Comparison of ENCODE assay signal across 36 cellular contexts in the genomic region with DNA sequence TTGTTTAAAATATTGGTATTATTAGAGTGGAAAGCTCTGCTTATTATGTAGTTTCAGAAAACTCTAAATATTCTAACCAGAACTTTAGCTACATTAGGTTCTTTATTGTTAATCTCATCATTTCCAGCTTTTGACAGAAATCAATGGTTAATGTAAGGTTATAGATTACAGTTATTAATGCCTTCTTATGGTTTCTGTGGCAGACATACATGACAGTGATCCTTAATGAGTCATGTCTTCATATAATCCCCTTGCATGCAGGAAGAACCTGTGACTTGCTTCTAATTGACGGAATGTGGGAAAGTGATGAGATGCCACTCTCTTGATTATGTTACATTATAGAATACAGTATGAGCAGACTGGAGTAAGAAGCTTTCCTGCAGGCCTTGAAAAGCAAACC.
"Had no signal": no experiment of that assay in that cellular context is flagged by ENCODE, and none has a peak within 500 bp of the region (broad histone marks: within the 10 kb centered on the region; RNA-seq: fewer than 3 reads in every experiment).

No MANE protein-coding gene starts in this region.

- H3K27ac ChIP-seq: brain microvascular endothelial cell, cardiac muscle cell, Peyer's patch, VCaP had no signal

- DNase-seq: activated B cell treated with CpG ODN at 0.5 μM for 24 hours; activated CD4-positive, alpha-beta memory T cell treated with anti-CD3 and anti-CD28 coated beads, Interleukin-2, amount 10 ng/mL, durations not matched to agents 7 days and 5 days; activated CD4-positive, alpha-beta T cell treated with anti-CD3 and anti-CD28 coated beads for 4 hours; activated CD4-positive, CD25-positive, alpha-beta regulatory T cell treated with anti-CD3 and anti-CD28 coated beads, Interleukin-2, amount 50 U/mL, for 72 hours; activated CD8-positive, alpha-beta memory T cell treated with anti-CD3 and anti-CD28 coated beads for 24 hours; activated CD8-positive, alpha-beta memory T cell treated with anti-CD3 and anti-CD28 coated beads, Interleukin-2, amount 10 ng/mL, durations not matched to agents 7 days and 5 days; activated CD8-positive, alpha-beta memory T cell treated with anti-CD3 and anti-CD28 coated beads, Interleukin-2, amount 50 U/mL, for 48 hours; activated effector memory CD4-positive, alpha-beta T cell treated with anti-CD3 and anti-CD28 coated beads, Interleukin-2, amount 50 U/mL, for 16 hours; activated naive CD4-positive, alpha-beta T cell; activated naive CD4-positive, alpha-beta T cell treated with anti-CD3 and anti-CD28 coated beads, Interleukin-2, amount 50 U/mL, for 16 hours; activated naive CD8-positive, alpha-beta T cell treated with anti-CD3 and anti-CD28 coated beads for 36 hours; activated T-cell treated with anti-CD3 and anti-CD28 coated beads, Interleukin-2, amount 50 U/mL, for 72 hours; amniotic stem cell; aorta; brain microvascular endothelial cell; Kasumi-1; KG1; MG63; NCI-H1048; NCI-H1105 treated with DMSO at 0.1 percent for 48 hours; NCI-H1436; NCI-H1694; NCI-H1930; NCI-H2081 treated with DMSO at 0.1 percent for 48 hours; NCI-H226; NCI-H446 treated with DMSO at 0.1 percent for 48 hours; NK-92 treated with Interleukin-12 subunit alpha and Interleukin-12 subunit beta, amount 100 ng/mL, for 24 hours; PC-3; Peyer's patch; RPMI8226; SIG-M5; T-cell; T-helper 17 cell had no signal

- H3K4me1 ChIP-seq: Peyer's patch had no signal

- H3K4me3 ChIP-seq: cardiac muscle cell, MG63, Peyer's patch had no signal

- H3K4me3 Mint-ChIP-seq: activated B cell treated with CpG ODN at 0.5 μM for 24 hours; activated CD4-positive, alpha-beta memory T cell treated with anti-CD3 and anti-CD28 coated beads, Interleukin-2, amount 10 ng/mL, durations not matched to agents 7 days and 5 days; activated CD8-positive, alpha-beta memory T cell treated with anti-CD3 and anti-CD28 coated beads, Interleukin-2, amount 10 ng/mL, durations not matched to agents 7 days and 5 days; activated naive CD8-positive, alpha-beta T cell treated with anti-CD3 and anti-CD28 coated beads for 36 hours; activated T-cell treated with anti-CD3 and anti-CD28 coated beads, Interleukin-2, amount 50 U/mL, for 72 hours; activated T-helper 17 cell treated with anti-CD3 and anti-CD28 coated beads, Interleukin-2, amount 50 U/mL, for 72 hours; T-cell; T-helper 17 cell had no signal

- H3K36me3 ChIP-seq: brain microvascular endothelial cell, cardiac muscle cell, MG63, Peyer's patch had no signal

- H3K9me3 ChIP-seq: MG63, Peyer's patch had no signal

- H3K27me3 ChIP-seq: brain microvascular endothelial cell, cardiac muscle cell, MG63, Peyer's patch had no signal

- H3K9me3 Mint-ChIP-seq: activated B cell treated with CpG ODN at 0.5 μM for 24 hours; activated CD4-positive, alpha-beta memory T cell treated with anti-CD3 and anti-CD28 coated beads, Interleukin-2, amount 10 ng/mL, durations not matched to agents 7 days and 5 days; activated naive CD8-positive, alpha-beta T cell treated with anti-CD3 and anti-CD28 coated beads for 36 hours; activated T-helper 17 cell treated with anti-CD3 and anti-CD28 coated beads, Interleukin-2, amount 50 U/mL, for 72 hours; T-cell had no signal

- H3K27me3 Mint-ChIP-seq: activated B cell treated with CpG ODN at 0.5 μM for 24 hours; activated CD4-positive, alpha-beta memory T cell treated with anti-CD3 and anti-CD28 coated beads, Interleukin-2, amount 10 ng/mL, durations not matched to agents 7 days and 5 days; activated CD8-positive, alpha-beta memory T cell treated with anti-CD3 and anti-CD28 coated beads, Interleukin-2, amount 10 ng/mL, durations not matched to agents 7 days and 5 days; activated naive CD8-positive, alpha-beta T cell treated with anti-CD3 and anti-CD28 coated beads for 36 hours; activated T-helper 17 cell treated with anti-CD3 and anti-CD28 coated beads, Interleukin-2, amount 50 U/mL, for 72 hours; T-cell; T-helper 17 cell had no signal

- H3K27ac Mint-ChIP-seq: activated B cell treated with CpG ODN at 0.5 μM for 24 hours; activated CD4-positive, alpha-beta memory T cell treated with anti-CD3 and anti-CD28 coated beads, Interleukin-2, amount 10 ng/mL, durations not matched to agents 7 days and 5 days; activated CD8-positive, alpha-beta memory T cell treated with anti-CD3 and anti-CD28 coated beads, Interleukin-2, amount 10 ng/mL, durations not matched to agents 7 days and 5 days; activated naive CD8-positive, alpha-beta T cell treated with anti-CD3 and anti-CD28 coated beads for 36 hours; activated T-cell treated with anti-CD3 and anti-CD28 coated beads, Interleukin-2, amount 50 U/mL, for 72 hours; activated T-helper 17 cell treated with anti-CD3 and anti-CD28 coated beads, Interleukin-2, amount 50 U/mL, for 72 hours; T-cell; T-helper 17 cell had no signal
